In genomic region chr1:228321478-228321877, GRCh38 we compare ENCODE assay signal across 12 cellular contexts.
"Had no signal": no experiment of that assay in that cellular context is flagged by ENCODE, and none has a peak within 500 bp of the region (broad histone marks: within the 10 kb centered on the region; RNA-seq: fewer than 3 reads in every experiment).

No MANE protein-coding gene starts in this region.

- H3K27me3 ChIP-seq: vagina had no signal

- H3K4me3 ChIP-seq: mucosa of descending colon, psoas muscle, vagina had no signal

- H3K27ac ChIP-seq: psoas muscle, vagina had no signal

- H3K9me3 ChIP-seq: psoas muscle, vagina had no signal

- ATAC-seq: mucosa of descending colon; psoas muscle; stimulated activated memory B cell treated with anti-CD40 and anti-IgM and Interleukin-4, amounts not matched to agents 10 μg/mL and 1 μg/mL and 100 μg/mL, for 72 hours had no signal

- DNase-seq: activated naive CD4-positive, alpha-beta T cell treated with anti-CD3 and anti-CD28 coated beads for 36 hours; activated T-cell treated with anti-CD3 and anti-CD28 coated beads, Interleukin-2, amount 50 U/mL, for 1 hour; amniotic stem cell; cerebellar nuclear complex; cortex of kidney; stimulated activated CD4-positive, alpha-beta T cell treated with anti-CD3 and anti-CD28 coated beads, Interleukin-12 subunit alpha, Interleukin-12 subunit beta, amount 100 ng/mL, for 4 hours; T-helper 1 cell; trophoblast cell had no signal

- H3K4me1 ChIP-seq: vagina had no signal
